1 cellular context compared by ENCODE assay signal in the genomic region with DNA sequence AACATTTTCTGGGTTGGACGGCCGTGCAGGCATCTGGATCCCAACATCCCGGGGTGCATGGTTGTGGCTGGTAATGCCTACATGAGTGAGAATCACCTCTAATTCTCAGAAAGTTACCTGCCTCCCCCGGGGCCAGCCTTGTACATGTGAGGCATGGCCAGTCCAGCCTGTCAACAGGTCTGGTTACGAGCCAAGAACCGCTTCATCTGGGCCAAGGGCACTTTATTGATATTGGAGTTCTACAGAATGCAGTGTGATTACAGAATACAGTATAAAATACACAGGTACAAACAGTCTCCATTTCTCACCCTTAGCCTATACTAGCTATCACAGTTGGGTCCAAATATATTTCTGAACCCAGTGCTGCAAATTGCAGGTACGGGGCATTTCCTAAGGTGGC.
TF ChIP-seq lines count a peak whose summit lies in the region.

No MANE protein-coding gene starts in this region.

TF ChIP-seq in HEK293, 187 proteins besides CTCF, POLR2A, EP300 and RAD21 (continued from another document):
- TF ChIP-seq, protein P1, sequence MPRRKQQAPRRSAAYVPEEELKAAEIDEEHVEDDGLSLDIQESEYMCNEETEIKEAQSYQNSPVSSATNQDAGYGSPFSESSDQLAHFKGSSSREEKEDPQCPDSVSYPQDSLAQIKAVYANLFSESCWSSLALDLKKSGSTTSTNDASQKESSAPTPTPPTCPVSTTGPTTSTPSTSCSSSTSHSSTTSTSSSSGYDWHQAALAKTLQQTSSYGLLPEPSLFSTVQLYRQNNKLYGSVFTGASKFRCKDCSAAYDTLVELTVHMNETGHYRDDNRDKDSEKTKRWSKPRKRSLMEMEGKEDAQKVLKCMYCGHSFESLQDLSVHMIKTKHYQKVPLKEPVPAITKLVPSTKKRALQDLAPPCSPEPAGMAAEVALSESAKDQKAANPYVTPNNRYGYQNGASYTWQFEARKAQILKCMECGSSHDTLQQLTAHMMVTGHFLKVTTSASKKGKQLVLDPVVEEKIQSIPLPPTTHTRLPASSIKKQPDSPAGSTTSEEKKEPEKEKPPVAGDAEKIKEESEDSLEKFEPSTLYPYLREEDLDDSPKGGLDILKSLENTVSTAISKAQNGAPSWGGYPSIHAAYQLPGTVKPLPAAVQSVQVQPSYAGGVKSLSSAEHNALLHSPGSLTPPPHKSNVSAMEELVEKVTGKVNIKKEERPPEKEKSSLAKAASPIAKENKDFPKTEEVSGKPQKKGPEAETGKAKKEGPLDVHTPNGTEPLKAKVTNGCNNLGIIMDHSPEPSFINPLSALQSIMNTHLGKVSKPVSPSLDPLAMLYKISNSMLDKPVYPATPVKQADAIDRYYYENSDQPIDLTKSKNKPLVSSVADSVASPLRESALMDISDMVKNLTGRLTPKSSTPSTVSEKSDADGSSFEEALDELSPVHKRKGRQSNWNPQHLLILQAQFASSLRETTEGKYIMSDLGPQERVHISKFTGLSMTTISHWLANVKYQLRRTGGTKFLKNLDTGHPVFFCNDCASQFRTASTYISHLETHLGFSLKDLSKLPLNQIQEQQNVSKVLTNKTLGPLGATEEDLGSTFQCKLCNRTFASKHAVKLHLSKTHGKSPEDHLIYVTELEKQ (tag by site-specific recombination; IDR thresholded peaks at IDR 0.05; ENCODE audit: borderline replicate concordance): no peak
